ENCODE assay signal across 15 cellular contexts in genomic region chr2:183284606-183285005, GRCh38.
DNase-seq lines count a peak whose midpoint lies in the region; ATAC-seq and TF ChIP-seq lines count a peak whose summit lies in the region.
"Had no signal": no experiment of that assay in that cellular context is flagged by ENCODE, and none has a peak within 500 bp of the region (broad histone marks: within the 10 kb centered on the region; RNA-seq: fewer than 3 reads in every experiment).

No MANE protein-coding gene starts in this region.

- H3K4me1 ChIP-seq in GM23248 (ENCODE audit: insufficient read depth), result peaks cover 10% of the 10 kb centered on the region
- H3K4me1 ChIP-seq: Caco-2, heart right ventricle had no signal

- H3K79me2 ChIP-seq in GM23248 (ENCODE audit: insufficient read depth), result no peaks in the 10 kb centered on the region

- no peaks in the 10 kb centered on the region for H3K9me2 ChIP-seq in GM23248 (ENCODE audit: insufficient read depth)

- POLR2A ChIA-PET in RWPE1 (lab: Yijun Ruan, JAX; ENCODE audit: low non-redundant PET) (no interaction called here), GM10248 (lab: Yijun Ruan, JAX) (no interaction called here)

- no peak overlapping the region for H3K9ac ChIP-seq in GM23248

- in situ Hi-C loops in GM23248 (cut with MboI), result no loop called here

- H3K36me3 ChIP-seq in GM23248 (ENCODE audit: low read depth), result no peaks in the 10 kb centered on the region
- H3K36me3 ChIP-seq: heart right ventricle had no signal

- DNase-seq in GM23248, result peak; percentile 92
- DNase-seq in RWPE1 (ENCODE audit: low spot score), result peak; percentile 72
- DNase-seq in fibroblast of mammary gland (ENCODE audit: low read depth), result peak; percentile 97
- peak; percentile 91 for DNase-seq in skeletal muscle cell (ENCODE audit: low read depth)
- no peak for DNase-seq in stimulated activated CD4-positive, alpha-beta T cell treated with anti-CD3 and anti-CD28 coated beads, Interleukin-12 subunit alpha, Interleukin-12 subunit beta, amount 100 ng/mL, for 4 hours
- no peak for DNase-seq in GM10248 (ENCODE audit: extremely low spot score)
- DNase-seq: activated CD4-positive, alpha-beta T cell treated with anti-CD3 and anti-CD28 coated beads for 4 hours; activated T-cell treated with anti-CD3 and anti-CD28 coated beads, Interleukin-2, amount 50 U/mL, for 72 hours; Caco-2; effector memory CD4-positive, alpha-beta T cell; heart right ventricle; NCI-H1105 had no signal

- H3K4me2 ChIP-seq in GM23248 (ENCODE audit: unreplicated experiment), result peak overlapping the region; percentile 75

- no peaks in the 10 kb centered on the region for H4K20me1 ChIP-seq in GM23248 (ENCODE audit: insufficient read depth)

- H3K27ac ChIP-seq in GM23248 (peak overlapping the region; percentile 83), RWPE1 (no peak overlapping the region)
- H3K27ac ChIP-seq: heart right ventricle had no signal

- H3K27me3 ChIP-seq in GM23248 (replicated peaks; ENCODE audit: insufficient read depth), result no peaks in the 10 kb centered on the region
- H3K27me3 ChIP-seq: heart right ventricle had no signal

- H3K4me3 ChIP-seq in GM23248, result peak overlapping the region; percentile 53; the same call in 1 of the 2 replicates
- H3K4me3 ChIP-seq in fibroblast of mammary gland (ENCODE audit: control insufficient read depth, low read depth, low read length), result no peak overlapping the region
- H3K4me3 ChIP-seq in skeletal muscle cell (ENCODE audit: low read depth, low read length), result no peak overlapping the region
- H3K4me3 ChIP-seq: heart right ventricle had no signal

- peak overlapping the region; percentile 49 for H2AFZ ChIP-seq in GM23248

- CTCF ChIA-PET in RWPE1 (lab: Yijun Ruan, JAX), result interaction anchor here (0.6 kb wide), 1 partner anchor 11 kb away, joined by 3 read pairs; no protein-coding TSS in a partner anchor
- CTCF ChIA-PET in GM10248 (lab: Yijun Ruan, JAX), result interaction anchor here (0.9 kb wide), 1 partner anchor 11 kb away, joined by 5 read pairs; no protein-coding TSS in a partner anchor

- no peaks in the 10 kb centered on the region for H3K9me3 ChIP-seq in GM23248 (ENCODE audit: low read depth)
- H3K9me3 ChIP-seq: Caco-2 had no signal

- no peak for ATAC-seq in HG02970 (IDR thresholded peaks at IDR 0.05; ENCODE audit: low FRiP score, unreplicated experiment)
- no peak for ATAC-seq in activated CD4-positive, CD25-positive, alpha-beta regulatory T cell treated with anti-CD3 and anti-CD28 coated beads, Interleukin-2, amount 50 U/mL, for 24 hours
- ATAC-seq: activated T-cell treated with anti-CD3 and anti-CD28 coated beads, Interleukin-2, amount 50 U/mL, for 72 hours; heart right ventricle; left lobe of liver had no signal

- H3F3A ChIP-seq in GM23248 (ENCODE audit: insufficient read depth), result peaks cover 27% of the 10 kb centered on the region

- no peak for TF ChIP-seq CTCF in RWPE1 (conservative IDR thresholded peaks at IDR 0.05; ENCODE audit: low read depth)
- no peak for TF ChIP-seq CTCF in fibroblast of mammary gland (conservative IDR thresholded peaks at IDR 0.05; ENCODE audit: control insufficient read depth, insufficient read depth, low read depth, low read length)
- no peak for TF ChIP-seq CTCF in GM10248 (IDR thresholded peaks at IDR 0.05; ENCODE audit: control extremely low read depth, extremely low read depth, low read depth, missing control alignments)

Comparison
In these comparisons a context has a peak if more than half of its experiments do, and no peak if none do; other contexts are left out.
1. DNase-seq: peak in GM23248 (single experiment), RWPE1 (single experiment), fibroblast of mammary gland (single experiment) and skeletal muscle cell (single experiment); none in stimulated activated CD4-positive, alpha-beta T cell treated with anti-CD3 and anti-CD28 coated beads, Interleukin-12 subunit alpha, Interleukin-12 subunit beta, amount 100 ng/mL, for 4 hours (single experiment) and GM10248 (single experiment).